Comparison of ENCODE assay signal across 10 cellular contexts in the genomic region with DNA sequence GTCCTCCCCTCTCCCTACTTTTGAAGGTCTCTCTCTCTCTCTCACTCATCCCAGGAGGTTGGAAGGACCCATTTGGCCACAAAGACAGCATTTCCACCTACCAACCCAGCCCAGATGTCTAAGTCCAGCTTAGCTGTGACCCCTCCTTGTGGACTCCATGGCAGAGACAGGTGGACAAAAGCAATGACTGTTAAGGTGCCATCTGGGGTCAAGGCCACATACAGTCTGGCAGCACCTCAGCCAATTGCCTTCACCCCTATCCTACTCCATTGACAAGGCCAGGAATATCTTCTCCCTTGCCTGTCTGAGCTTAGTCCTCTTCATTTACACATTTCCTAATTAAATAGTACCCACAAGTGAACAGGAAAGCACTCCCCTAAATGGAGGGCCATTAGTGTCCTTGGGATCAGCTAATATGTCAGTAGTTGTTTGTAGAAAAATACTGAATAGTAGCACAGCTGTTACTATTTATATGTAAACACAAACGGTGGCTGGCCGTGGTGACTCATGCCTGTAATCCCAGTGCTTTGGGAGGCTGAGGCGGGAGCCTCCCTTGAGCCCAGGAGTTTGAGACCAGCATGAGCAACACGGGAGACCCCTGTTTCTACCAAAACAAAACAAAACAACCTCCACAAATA. TPM values are rescaled to one million over a fixed set of nuclear protein-coding genes. Genes with fewer than 3 reads are reported as not detected.
DNase-seq lines count a peak whose midpoint lies in the region; ATAC-seq and TF ChIP-seq lines count a peak whose summit lies in the region.
"Had no signal": no experiment of that assay in that cellular context is flagged by ENCODE, and none has a peak within 500 bp of the region (broad histone marks: within the 10 kb centered on the region; RNA-seq: fewer than 3 reads in every experiment).

No MANE protein-coding gene starts in this region.

- 35% methylated on average over 4 of the region's 4 CpGs; no CpG with 5 or more reads in 1 of the 2 donors for WGBS in transverse colon (ENCODE audit: low coverage in 1 of 2), 2 donors

- peak overlapping the region; percentile 90 for H3K27ac ChIP-seq in SJSA1
- H3K27ac ChIP-seq in foreskin keratinocyte, result no peak overlapping the region
- H3K27ac ChIP-seq in transverse colon, result peak overlapping the region; percentile 17 to 59 (median 49)
- H3K27ac ChIP-seq: spleen, upper lobe of left lung had no signal

- TF ChIP-seq POLR2A in transverse colon (IDR thresholded peaks at IDR 0.05), result no peak

- H3K27me3 ChIP-seq in SJSA1 (replicated peaks), result no peaks in the 10 kb centered on the region
- H3K27me3 ChIP-seq in foreskin keratinocyte, result no peaks in the 10 kb centered on the region
- no peaks in the 10 kb centered on the region for H3K27me3 ChIP-seq in transverse colon
- H3K27me3 ChIP-seq: spleen, upper lobe of left lung had no signal

- H3K36me3 ChIP-seq in SJSA1, result no peaks in the 10 kb centered on the region
- no peaks in the 10 kb centered on the region for H3K36me3 ChIP-seq in transverse colon
- H3K36me3 ChIP-seq: spleen, upper lobe of left lung had no signal

- in situ Hi-C loops in transverse colon (cut with MboI; ENCODE audit: low pct_ligation_motif_present in 1 of 4, low pct_unique_long_range_greater_than_20kb in 1 of 4, low sequenced_read_pairs in 3 of 4), result no loop called here

- ATAC-seq in foreskin keratinocyte, result peak; percentile 89

- TF ChIP-seq CTCF in foreskin keratinocyte (conservative IDR thresholded peaks at IDR 0.05) (no peak), transverse colon (IDR thresholded peaks at IDR 0.05) (no peak)

- DNase-seq in NCI-H1105 treated with DMSO at 0.1 percent for 48 hours (lab: John Stamatoyannopoulos, UW) (peak; percentile 5), NCI-H1105 (lab: John Stamatoyannopoulos, UW) (no peak), SJSA1 (ENCODE audit: low read depth in 1 of 2, low spot score in 2 of 2) (peak; percentile 79 to 88), foreskin keratinocyte (peak in 1 of 2 donors; percentile 45), transverse colon (peak; percentile 20), T-helper 1 cell (no peak), GOT3 (lab: John Stamatoyannopoulos, UW) (no peak), KG1 (lab: John Stamatoyannopoulos, UW) (no peak)
- DNase-seq: spleen, upper lobe of left lung had no signal

- peaks cover 3% of the 10 kb centered on the region; the same call in 1 of the 2 replicates for H3K9me3 ChIP-seq in SJSA1 (replicated peaks)
- H3K9me3 ChIP-seq in transverse colon, result no peaks in the 10 kb centered on the region
- H3K9me3 ChIP-seq: upper lobe of left lung had no signal

- intact Hi-C loops in transverse colon (cut with DNase I; ENCODE audit: low total_unique reads), result no loop called here

- H3K4me3 ChIP-seq in SJSA1 (no peak overlapping the region), transverse colon (no peak overlapping the region)
- H3K4me3 ChIP-seq: spleen, upper lobe of left lung had no signal

- no peak for TF ChIP-seq EP300 in transverse colon (IDR thresholded peaks at IDR 0.05; ENCODE audit: low read depth)

- H3K4me1 ChIP-seq in SJSA1 (replicated peaks), result peaks cover 24% of the 10 kb centered on the region
- H3K4me1 ChIP-seq in foreskin keratinocyte, result peaks cover 9% of the 10 kb centered on the region
- peaks cover 0 to 10% (median 5%) of the 10 kb centered on the region in 4 donors for H3K4me1 ChIP-seq in transverse colon
- H3K4me1 ChIP-seq: spleen, upper lobe of left lung had no signal

RNA-seq across cellular contexts. Expression of a gene that starts 28.8 kb away (rescaled TPM):
- total RNA-seq in SJSA1 (2014; rRNA removed; shearing (Covaris generic)), result not detected in 2 replicates
- total RNA-seq in foreskin keratinocyte, result not detected in 2 replicates
- polyA plus RNA-seq in foreskin keratinocyte, result not detected in 2 replicates
- total RNA-seq in transverse colon, result under 1 TPM in 1 of 4 donors, not detected in 3; 0.32 TPM

RNA-seq across cellular contexts. Expression of a gene that starts 54.7 kb away (rescaled TPM):
- 39.6 and 44.6 TPM in 2 replicates for total RNA-seq in SJSA1 (2014; rRNA removed; shearing (Covaris generic))
- total RNA-seq in foreskin keratinocyte, result 43.2 and 45.5 TPM in 2 replicates
- 25.6 and 29.7 TPM in 2 replicates for polyA plus RNA-seq in foreskin keratinocyte
- total RNA-seq in transverse colon, result 100 to 1,000 TPM in 1 of 4 donors, 10 to 100 TPM in 3; 50.5 to 166 (median 64.2) TPM

RNA-seq across cellular contexts. Expression of a gene that starts 58.3 kb away (rescaled TPM):
- 11.4 and 18.6 TPM in 2 replicates for total RNA-seq in SJSA1 (2014; rRNA removed; shearing (Covaris generic))
- total RNA-seq in foreskin keratinocyte (6.8 and 7.2 TPM in 2 replicates), transverse colon (10 to 100 TPM in 3 of 4 donors, 1 to 10 TPM in 1; 7.0 to 19.1 (median 16.7) TPM)
- polyA plus RNA-seq in foreskin keratinocyte, result 1.6 and 1.8 TPM in 2 replicates

Comparison
In these comparisons a context has a peak if more than half of its experiments do, and no peak if none do; other contexts are left out.
1. DNase-seq: peak in NCI-H1105 treated with DMSO at 0.1 percent for 48 hours (single experiment), SJSA1 (2 of 2) and transverse colon (single experiment); none in NCI-H1105 (single experiment), T-helper 1 cell (0 of 5), GOT3 (single experiment) and KG1 (single experiment).